In genomic region chr10:75189266-75190096, GRCh38 we compare ENCODE assay signal across 25 cellular contexts. TPM values are rescaled to one million over a fixed set of nuclear protein-coding genes. Genes with fewer than 3 reads are reported as not detected.
DNase-seq lines count a peak whose midpoint lies in the region; ATAC-seq lines count a peak whose summit lies in the region.
"Had no signal": no experiment of that assay in that cellular context is flagged by ENCODE, and none has a peak within 500 bp of the region (broad histone marks: within the 10 kb centered on the region; RNA-seq: fewer than 3 reads in every experiment).

No MANE protein-coding gene starts in this region.

- ATAC-seq in Right ventricle myocardium superior (ENCODE audit: poor library complexity) (no peak), HG03432 (IDR thresholded peaks at IDR 0.05; ENCODE audit: unreplicated experiment) (no peak)
- ATAC-seq: stimulated activated naive CD8-positive, alpha-beta T cell treated with anti-CD3 and anti-CD28 coated beads, Interleukin-15, amount 100 ng/mL, for 72 hours; T-cell had no signal

- no peaks in the 10 kb centered on the region for H3K9me2 ChIP-seq in Karpas-422 (replicated peaks; ENCODE audit: insufficient read depth, low read length)

- H3K4me1 Mint-ChIP-seq in activated CD4-positive, alpha-beta memory T cell treated with anti-CD3 and anti-CD28 coated beads for 36 hours (ENCODE audit: low read depth), result peaks cover 9% of the 10 kb centered on the region

- H3K27me3 ChIP-seq in Karpas-422 (ENCODE audit: low read length) (no peaks in the 10 kb centered on the region), iPS-15b (ENCODE audit: control insufficient read depth, insufficient read depth, low read length) (no peaks in the 10 kb centered on the region)
- H3K27me3 ChIP-seq: vagina had no signal

- H3K9ac ChIP-seq in Karpas-422 (ENCODE audit: low read length) (no peak overlapping the region), iPS-15b (ENCODE audit: low read depth, low read length) (peak overlapping the region; percentile 24)
- H3K9ac ChIP-seq: parathyroid adenoma had no signal

- no peak overlapping the region for H3K27ac Mint-ChIP-seq in activated CD4-positive, alpha-beta memory T cell treated with anti-CD3 and anti-CD28 coated beads for 36 hours
- H3K27ac Mint-ChIP-seq: activated B cell treated with CpG ODN at 0.5 μM for 24 hours; memory B cell; stimulated activated naive CD8-positive, alpha-beta T cell treated with anti-CD3 and anti-CD28 coated beads, Interleukin-15, amount 100 ng/mL, for 72 hours had no signal

- H3K9me3 Mint-ChIP-seq in activated CD4-positive, alpha-beta memory T cell treated with anti-CD3 and anti-CD28 coated beads for 36 hours, result no peaks in the 10 kb centered on the region
- H3K9me3 Mint-ChIP-seq: activated B cell treated with CpG ODN at 0.5 μM for 24 hours; memory B cell; stimulated activated naive CD8-positive, alpha-beta T cell treated with anti-CD3 and anti-CD28 coated beads, Interleukin-15, amount 100 ng/mL, for 72 hours; T-cell had no signal

- H3K9me3 ChIP-seq in Karpas-422 (ENCODE audit: low read length) (no peaks in the 10 kb centered on the region), iPS-15b (ENCODE audit: control insufficient read depth, insufficient read depth, low read length) (no peaks in the 10 kb centered on the region)
- H3K9me3 ChIP-seq: thoracic aorta, vagina had no signal

- H3K79me2 ChIP-seq in Karpas-422 (ENCODE audit: low read length), result no peaks in the 10 kb centered on the region

- H3K36me3 ChIP-seq in Karpas-422 (ENCODE audit: insufficient read depth, low read length), result no peaks in the 10 kb centered on the region
- H3K36me3 ChIP-seq in iPS-15b (ENCODE audit: control insufficient read depth, insufficient read depth, low read length), result no peaks in the 10 kb centered on the region
- H3K36me3 ChIP-seq: thoracic aorta, vagina had no signal

- intact Hi-C loops in cardiac septum (cut with DNase I) (loop anchor here (2.0 to 5.0 kb wide), 2 partner anchors 41 to 77 kb away; partner anchors contain the start of gene SAMD8), Right ventricle myocardium superior (cut with DNase I) (loop anchor here (5.0 kb wide), 1 partner anchor 48 kb away; the partner anchor contains the start of gene COMTD1)
- intact Hi-C loops in activated CD4-positive, alpha-beta memory T cell treated with anti-CD3 and anti-CD28 coated beads for 36 hours (cut with micrococcal nuclease), result no loop called here

- CTCF ChIA-PET in activated CD4-positive, alpha-beta memory T cell treated with anti-CD3 and anti-CD28 coated beads for 36 hours (lab: Charles Lee), result interaction anchor here (1.5 to 3.9 kb wide), 2 partner anchors 8 to 44 kb away, joined by 8 to 109 read pairs; partner anchors contain the start of gene COMTD1

- H3K4me1 ChIP-seq in Karpas-422 (ENCODE audit: low read length) (no peaks in the 10 kb centered on the region), iPS-15b (ENCODE audit: control insufficient read depth, insufficient read depth, low read length) (peaks cover 4% of the 10 kb centered on the region)
- H3K4me1 ChIP-seq: parathyroid adenoma had no signal

- POLR2A ChIA-PET in activated CD4-positive, alpha-beta memory T cell treated with anti-CD3 and anti-CD28 coated beads for 36 hours (lab: Charles Lee), result no interaction called here

- no peak overlapping the region for H3K4me3 ChIP-seq in Karpas-422 (ENCODE audit: low read length)
- no peak overlapping the region for H3K4me3 ChIP-seq in iPS-15b (ENCODE audit: low read depth, low read length)
- H3K4me3 ChIP-seq: smooth muscle cell, thoracic aorta, vagina had no signal

- DNase-seq in cardiac septum (ENCODE audit: low spot score) (peak; percentile 54), Right ventricle myocardium superior (no peak), Karpas-422 (peak; percentile 15), ureter (ENCODE audit: low spot score) (peak; percentile 37), GM19240 (ENCODE audit: insufficient read length, low spot score) (no peak)
- DNase-seq in activated CD4-positive, alpha-beta memory T cell treated with anti-CD3 and anti-CD28 coated beads for 36 hours, result no peak
- DNase-seq: ACHN; activated B cell treated with CpG ODN at 0.5 μM for 24 hours; activated naive CD4-positive, alpha-beta T cell treated with anti-CD3 and anti-CD28 coated beads, Interleukin-2, amount 50 U/mL, for 16 hours; anterior cingulate cortex; DMS79; hippocampal formation; KBM-7; NCI-H1105; NCI-H187; NCI-H2171; stimulated activated naive CD8-positive, alpha-beta T cell treated with anti-CD3 and anti-CD28 coated beads, Interleukin-15, amount 100 ng/mL, for 72 hours; T-cell had no signal

- no peaks in the 10 kb centered on the region for H3K36me3 Mint-ChIP-seq in activated CD4-positive, alpha-beta memory T cell treated with anti-CD3 and anti-CD28 coated beads for 36 hours

- H2AFZ ChIP-seq in Karpas-422 (ENCODE audit: low read length), result no peak overlapping the region
- H2AFZ ChIP-seq: parathyroid adenoma had no signal

- H4K20me1 ChIP-seq in Karpas-422 (ENCODE audit: insufficient read depth, low read depth, low read length), result no peaks in the 10 kb centered on the region

- no peak overlapping the region for H3K4me3 Mint-ChIP-seq in activated CD4-positive, alpha-beta memory T cell treated with anti-CD3 and anti-CD28 coated beads for 36 hours
- H3K4me3 Mint-ChIP-seq: activated B cell treated with CpG ODN at 0.5 μM for 24 hours; memory B cell; stimulated activated naive CD8-positive, alpha-beta T cell treated with anti-CD3 and anti-CD28 coated beads, Interleukin-15, amount 100 ng/mL, for 72 hours; T-cell had no signal

- no peaks in the 10 kb centered on the region for H3K27me3 Mint-ChIP-seq in activated CD4-positive, alpha-beta memory T cell treated with anti-CD3 and anti-CD28 coated beads for 36 hours
- H3K27me3 Mint-ChIP-seq: activated B cell treated with CpG ODN at 0.5 μM for 24 hours; memory B cell; stimulated activated naive CD8-positive, alpha-beta T cell treated with anti-CD3 and anti-CD28 coated beads, Interleukin-15, amount 100 ng/mL, for 72 hours; T-cell had no signal

- no peak overlapping the region for H3K27ac ChIP-seq in Karpas-422 (ENCODE audit: low read length)
- H3K27ac ChIP-seq: parathyroid adenoma, thoracic aorta, vagina had no signal

- H3K4me2 ChIP-seq in Karpas-422 (ENCODE audit: low read depth, low read length, poor library complexity, severe bottlenecking), result no peak overlapping the region
- H3K4me2 ChIP-seq: smooth muscle cell had no signal

RNA-seq across cellular contexts. Expression of gene VDAC2, which starts 21.1 kb away (rescaled TPM):
- total RNA-seq in cardiac septum (388 TPM), Right ventricle myocardium superior (486 TPM), ureter (124 TPM)
- total RNA-seq in Karpas-422 (2014; rRNA removed; shearing (Covaris generic); ENCODE audit: low replicate concordance), result 84.2 and 128 TPM in 2 replicates
- total RNA-seq in activated CD4-positive, alpha-beta memory T cell treated with anti-CD3 and anti-CD28 coated beads for 36 hours, result 100 to 1,000 TPM; 217 to 221 TPM

RNA-seq across cellular contexts. Expression of gene COMTD1, which starts 46.3 kb away (rescaled TPM):
- total RNA-seq in cardiac septum, result 29.2 TPM
- total RNA-seq in Right ventricle myocardium superior, result 34.0 TPM
- 14.4 and 75.0 TPM in 2 replicates for total RNA-seq in Karpas-422 (2014; rRNA removed; shearing (Covaris generic); ENCODE audit: low replicate concordance)
- total RNA-seq in ureter, result 34.6 TPM
- total RNA-seq in activated CD4-positive, alpha-beta memory T cell treated with anti-CD3 and anti-CD28 coated beads for 36 hours, result 10 to 100 TPM; 40.0 to 41.3 TPM

Comparison
In these comparisons a context has a peak if more than half of its experiments do, and no peak if none do; other contexts are left out.
1. DNase-seq: peak in cardiac septum (single experiment), Karpas-422 (single experiment) and ureter (single experiment); none in Right ventricle myocardium superior (single experiment), activated CD4-positive, alpha-beta memory T cell treated with anti-CD3 and anti-CD28 coated beads for 36 hours (single experiment) and GM19240 (single experiment).